Comparison of ENCODE assay signal across 8 cellular contexts in the genomic region with DNA sequence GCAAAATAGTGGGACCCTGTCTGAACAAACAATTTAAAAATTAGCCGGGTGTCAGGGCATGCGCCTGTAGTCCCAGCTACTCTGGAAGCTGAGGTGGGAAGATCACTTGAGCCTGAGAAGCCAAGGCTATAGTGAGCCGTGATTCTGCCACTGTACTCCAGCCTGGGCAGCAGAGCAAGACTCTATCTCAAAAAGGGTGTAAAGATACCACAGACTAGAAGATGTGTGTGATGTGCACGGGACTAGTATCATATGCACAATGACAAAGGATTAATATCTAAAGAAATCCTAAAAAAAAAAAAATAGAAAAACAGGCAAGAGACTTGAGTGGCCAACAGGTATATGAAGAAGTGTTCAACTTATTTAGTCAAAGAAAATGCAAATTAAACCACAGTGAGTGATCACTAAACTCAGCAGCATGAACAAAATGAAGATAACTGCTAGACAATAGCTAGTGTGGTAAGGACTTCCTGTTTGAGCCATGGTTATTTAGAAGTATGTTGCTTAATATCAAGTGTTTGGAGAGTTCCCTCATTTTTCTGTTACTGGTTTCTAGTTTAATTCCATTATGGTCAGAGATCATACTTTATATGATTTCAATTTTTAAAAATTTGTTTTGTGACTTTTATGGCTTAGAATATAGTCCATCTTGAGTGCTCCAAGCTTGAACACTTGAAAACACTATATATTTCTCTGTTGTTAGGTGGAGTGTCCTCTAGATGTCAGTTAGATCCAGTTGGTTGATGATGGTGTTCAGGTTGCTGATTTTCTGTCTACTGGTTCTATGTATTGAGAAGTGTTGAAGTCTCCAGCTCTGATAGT. TPM values are rescaled to one million over a fixed set of nuclear protein-coding genes. Genes with fewer than 3 reads are reported as not detected.
A peak's percentile ranks its signal among the peaks of the same experiment; 100 is the strongest.
DNase-seq lines count a peak whose midpoint lies in the region; ATAC-seq, FAIRE-seq and TF ChIP-seq lines count a peak whose summit lies in the region.

No MANE protein-coding gene starts in this region.

- peaks cover 22 to 41% of the 10 kb centered on the region in 2 donors for H3K4me1 Mint-ChIP-seq in natural killer cell treated with Interleukin-12 subunit alpha and Interleukin-12 subunit beta and Interleukin-15 and Interleukin-18, amount 100 ng/mL, for 72 hours (ENCODE audit: low read depth in 2 of 2)

- no peak overlapping the region for H3K4me3 ChIP-seq in ascending aorta

- peak; percentile 20 for DNase-seq in NCI-H2196 (lab: John Stamatoyannopoulos, UW; ENCODE audit: unreplicated experiment)
- no peak for DNase-seq in NCI-H2196 treated with DMSO at 0.1 percent for 48 hours (lab: John Stamatoyannopoulos, UW; ENCODE audit: unreplicated experiment)
- DNase-seq in natural killer cell treated with Interleukin-12 subunit alpha and Interleukin-12 subunit beta and Interleukin-15 and Interleukin-18, amount 100 ng/mL, for 72 hours (ENCODE audit: low spot score) = no peak
- no peak for DNase-seq in ascending aorta (ENCODE audit: low spot score in 2 of 2)
- DNase-seq in activated CD4-positive, alpha-beta T cell treated with anti-CD3 and anti-CD28 coated beads for 4 hours = no peak
- no peak for DNase-seq in nucleus accumbens (lab: John Stamatoyannopoulos, UW)

- H3K27ac ChIP-seq in ascending aorta = no peak overlapping the region

- no peaks in the 10 kb centered on the region for H3K36me3 ChIP-seq in ascending aorta

- H3K9me3 Mint-ChIP-seq in natural killer cell treated with Interleukin-12 subunit alpha and Interleukin-12 subunit beta and Interleukin-15 and Interleukin-18, amount 100 ng/mL, for 72 hours = no peaks in the 10 kb centered on the region

- peak; percentile 44 for ATAC-seq in HG03378 (IDR thresholded peaks at IDR 0.05; ENCODE audit: unreplicated experiment)
- ATAC-seq in natural killer cell treated with Interleukin-12 subunit alpha and Interleukin-12 subunit beta and Interleukin-15 and Interleukin-18, amount 100 ng/mL, for 72 hours = peak; percentile 85 to 94

- no peak for TF ChIP-seq CTCF in ascending aorta (IDR thresholded peaks at IDR 0.05)

- peak overlapping the region; percentile 59 for H3K4me3 Mint-ChIP-seq in natural killer cell treated with Interleukin-12 subunit alpha and Interleukin-12 subunit beta and Interleukin-15 and Interleukin-18, amount 100 ng/mL, for 72 hours

- peak overlapping the region; percentile 81 for H3K27ac Mint-ChIP-seq in natural killer cell treated with Interleukin-12 subunit alpha and Interleukin-12 subunit beta and Interleukin-15 and Interleukin-18, amount 100 ng/mL, for 72 hours

- no peaks in the 10 kb centered on the region for H3K27me3 ChIP-seq in ascending aorta

- intact Hi-C loops in ascending aorta (cut with DNase I) = no loop called here

- no peaks in the 10 kb centered on the region for H3K36me3 Mint-ChIP-seq in natural killer cell treated with Interleukin-12 subunit alpha and Interleukin-12 subunit beta and Interleukin-15 and Interleukin-18, amount 100 ng/mL, for 72 hours

- no peaks in the 10 kb centered on the region for H3K9me3 ChIP-seq in ascending aorta

- FAIRE-seq in TTC549 (lab: Jason Lieb, UNC) = peak; percentile 79

- no peaks in the 10 kb centered on the region for H3K4me1 ChIP-seq in ascending aorta

- no peaks in the 10 kb centered on the region for H3K27me3 Mint-ChIP-seq in natural killer cell treated with Interleukin-12 subunit alpha and Interleukin-12 subunit beta and Interleukin-15 and Interleukin-18, amount 100 ng/mL, for 72 hours

RNA-seq across cellular contexts. Expression of a gene that starts 14.7 kb away (rescaled TPM):
- 10 to 100 TPM; 13.4 to 18.4 TPM for total RNA-seq in natural killer cell treated with Interleukin-12 subunit alpha and Interleukin-12 subunit beta and Interleukin-15 and Interleukin-18, amount 100 ng/mL, for 72 hours
- 3.4 TPM for total RNA-seq in ascending aorta

RNA-seq across cellular contexts. Expression of a gene that starts 28.4 kb away (rescaled TPM):
- total RNA-seq in natural killer cell treated with Interleukin-12 subunit alpha and Interleukin-12 subunit beta and Interleukin-15 and Interleukin-18, amount 100 ng/mL, for 72 hours = 10 to 100 TPM; 19.1 to 25.5 TPM
- 51.2 TPM for total RNA-seq in ascending aorta

RNA-seq across cellular contexts. Expression of a gene that starts 48.9 kb away (rescaled TPM):
- 10 to 100 TPM; 48.3 to 61.8 TPM for total RNA-seq in natural killer cell treated with Interleukin-12 subunit alpha and Interleukin-12 subunit beta and Interleukin-15 and Interleukin-18, amount 100 ng/mL, for 72 hours
- 2.1 TPM for total RNA-seq in ascending aorta

Comparison
In these comparisons a context has a peak if more than half of its experiments do, and no peak if none do; other contexts are left out.
1. RNA of a gene that starts 48.9 kb away (total RNA-seq): 48.3 to 61.8 TPM in natural killer cell treated with Interleukin-12 subunit alpha and Interleukin-12 subunit beta and Interleukin-15 and Interleukin-18, amount 100 ng/mL, for 72 hours; 2.1 TPM in ascending aorta (single experiment); every median in the first group is over 10 times any median in the second.